ENCODE assay signal across 13 cellular contexts in genomic region chr14:95465936-95466335, GRCh38.
"Had no signal": no experiment of that assay in that cellular context is flagged by ENCODE, and none has a peak within 500 bp of the region (broad histone marks: within the 10 kb centered on the region; RNA-seq: fewer than 3 reads in every experiment).

No MANE protein-coding gene starts in this region.

- H3K27me3 ChIP-seq: adrenal gland, colonic mucosa, heart left ventricle, pancreas, SJSA1 had no signal

- H3K27me3 Mint-ChIP-seq: activated CD8-positive, alpha-beta memory T cell treated with anti-CD3 and anti-CD28 coated beads, Interleukin-2, amount 10 ng/mL, durations not matched to agents 7 days and 5 days had no signal

- H3K36me3 Mint-ChIP-seq: neural progenitor cell had no signal

- H3K27ac Mint-ChIP-seq: activated CD8-positive, alpha-beta memory T cell treated with anti-CD3 and anti-CD28 coated beads, Interleukin-2, amount 10 ng/mL, durations not matched to agents 7 days and 5 days; neural progenitor cell had no signal

- H3K4me3 Mint-ChIP-seq: activated CD8-positive, alpha-beta memory T cell treated with anti-CD3 and anti-CD28 coated beads, Interleukin-2, amount 10 ng/mL, durations not matched to agents 7 days and 5 days; activated naive CD4-positive, alpha-beta T cell treated with anti-CD3 and anti-CD28 coated beads for 36 hours; neural progenitor cell had no signal

- H3K4me1 ChIP-seq: adrenal gland, pancreas had no signal

- H3K9me3 ChIP-seq: adrenal gland, colonic mucosa, heart left ventricle, pancreas, SJSA1 had no signal

- H3K9me3 Mint-ChIP-seq: activated naive CD4-positive, alpha-beta T cell treated with anti-CD3 and anti-CD28 coated beads for 36 hours; neural progenitor cell had no signal

- H3K4me3 ChIP-seq: adrenal gland, colonic mucosa, heart left ventricle, neural progenitor cell, pancreas, SJSA1 had no signal

- DNase-seq: activated CD8-positive, alpha-beta memory T cell treated with anti-CD3 and anti-CD28 coated beads, Interleukin-2, amount 10 ng/mL, durations not matched to agents 7 days and 5 days; activated naive CD4-positive, alpha-beta T cell treated with anti-CD3 and anti-CD28 coated beads for 36 hours; adrenal gland; colonic mucosa; foreskin melanocyte; mesendoderm; pancreas; trophoblast cell had no signal

- ATAC-seq: activated CD8-positive, alpha-beta memory T cell treated with anti-CD3 and anti-CD28 coated beads, Interleukin-2, amount 10 ng/mL, durations not matched to agents 7 days and 5 days; heart left ventricle; left lobe of liver; pancreas had no signal

- H3K36me3 ChIP-seq: colonic mucosa, neural progenitor cell, pancreas had no signal

- H3K27ac ChIP-seq: adrenal gland, colonic mucosa, neural progenitor cell, pancreas, SJSA1, VCaP had no signal
